In the genomic region with DNA sequence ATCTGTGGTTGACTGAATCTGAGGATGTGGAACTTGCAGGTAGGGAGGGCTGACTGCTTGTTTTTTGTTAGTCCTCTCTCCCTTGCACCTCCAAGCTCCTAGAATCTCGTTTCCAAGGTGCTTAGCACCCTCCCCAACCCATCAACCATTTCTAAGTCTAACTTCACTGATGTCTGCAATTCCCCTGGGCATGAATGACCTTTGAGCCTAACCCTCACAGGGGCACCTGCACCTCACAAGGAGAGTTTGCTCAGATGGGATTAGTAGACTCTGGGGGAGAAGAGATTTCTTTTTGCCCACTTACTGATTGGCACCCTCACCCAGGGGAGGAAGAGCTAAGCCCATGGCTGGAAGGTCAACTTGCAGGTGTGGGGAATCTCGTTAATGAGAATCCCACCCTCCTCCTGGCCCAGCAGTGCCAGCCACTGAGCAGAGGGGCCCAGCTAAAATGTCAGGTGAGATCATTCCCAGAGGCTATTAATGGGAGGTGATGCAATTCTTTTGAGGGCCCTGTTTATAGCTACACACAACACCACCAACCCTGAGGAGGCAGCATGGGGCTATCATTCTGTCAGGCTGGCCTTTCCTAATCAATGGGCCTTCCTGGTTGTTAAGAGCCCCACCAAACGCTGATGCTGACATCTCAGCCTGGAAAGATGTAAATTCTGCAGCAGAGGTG, we compare ENCODE assay signal across 14 cellular contexts.
DNase-seq lines count a peak whose midpoint lies in the region; ATAC-seq lines count a peak whose summit lies in the region.
"Had no signal": no experiment of that assay in that cellular context is flagged by ENCODE, and none has a peak within 500 bp of the region (broad histone marks: within the 10 kb centered on the region; RNA-seq: fewer than 3 reads in every experiment).

No MANE protein-coding gene starts in this region.

- peaks cover 5% of the 10 kb centered on the region for H3K4me1 ChIP-seq in SJCRH30
- H3K4me1 ChIP-seq: prostate gland had no signal

- no peak for ATAC-seq in GM19467 (IDR thresholded peaks at IDR 0.05; ENCODE audit: unreplicated experiment)
- no peak for ATAC-seq in GM19324 (IDR thresholded peaks at IDR 0.05; ENCODE audit: low FRiP score, unreplicated experiment)
- ATAC-seq: stimulated activated effector memory CD8-positive, alpha-beta T cell treated with anti-CD3 and anti-CD28 coated beads, Interleukin-12 subunit alpha, Interleukin-12 subunit beta, amount 100 ng/mL, for 72 hours had no signal

- H3K9me3 ChIP-seq in SJCRH30 (replicated peaks) = no peaks in the 10 kb centered on the region
- H3K9me3 ChIP-seq: prostate gland had no signal

- no peaks in the 10 kb centered on the region for H3K27me3 ChIP-seq in SJCRH30

- no peak overlapping the region for H3K4me3 ChIP-seq in SJCRH30
- H3K4me3 ChIP-seq: prostate gland had no signal

- no peaks in the 10 kb centered on the region for H3K36me3 ChIP-seq in SJCRH30
- H3K36me3 ChIP-seq: prostate gland had no signal

- peak overlapping the region; percentile 51; the same call in 1 of the 2 replicates for H3K27ac ChIP-seq in SJCRH30
- H3K27ac ChIP-seq in temporal lobe (ENCODE audit: low read depth, low read length) = peak overlapping the region; percentile 19
- H3K27ac ChIP-seq: prostate gland had no signal

- DNase-seq in NCI-H748 (lab: John Stamatoyannopoulos, UW; ENCODE audit: unreplicated experiment) (peak; percentile 10), NCI-H748 treated with DMSO at 0.1 percent for 48 hours (lab: John Stamatoyannopoulos, UW) (no peak), SJCRH30 (peak in 1 of 2 experiments; percentile 19), kidney glomerular epithelial cell (lab: John Stamatoyannopoulos, UW) (peak; percentile 6), OCI-M2 (lab: John Stamatoyannopoulos, UW; ENCODE audit: unreplicated experiment) (no peak)
- DNase-seq: activated CD4-positive, alpha-beta T cell treated with anti-CD3 and anti-CD28 coated beads for 48 hours; activated T-cell treated with anti-CD3 and anti-CD28 coated beads, Interleukin-2, amount 50 U/mL, for 24 hours; stimulated activated CD4-positive, alpha-beta T cell treated with anti-CD3 and anti-CD28 coated beads, Interleukin-4, amount 100 ng/mL, for 1 hour; T-helper 1 cell had no signal

Comparison
In these comparisons a context has a peak if more than half of its experiments do, and no peak if none do; other contexts are left out.
1. DNase-seq: peak in NCI-H748 (single experiment) and kidney glomerular epithelial cell (single experiment); none in NCI-H748 treated with DMSO at 0.1 percent for 48 hours (single experiment) and OCI-M2 (single experiment).